In the genomic region with DNA sequence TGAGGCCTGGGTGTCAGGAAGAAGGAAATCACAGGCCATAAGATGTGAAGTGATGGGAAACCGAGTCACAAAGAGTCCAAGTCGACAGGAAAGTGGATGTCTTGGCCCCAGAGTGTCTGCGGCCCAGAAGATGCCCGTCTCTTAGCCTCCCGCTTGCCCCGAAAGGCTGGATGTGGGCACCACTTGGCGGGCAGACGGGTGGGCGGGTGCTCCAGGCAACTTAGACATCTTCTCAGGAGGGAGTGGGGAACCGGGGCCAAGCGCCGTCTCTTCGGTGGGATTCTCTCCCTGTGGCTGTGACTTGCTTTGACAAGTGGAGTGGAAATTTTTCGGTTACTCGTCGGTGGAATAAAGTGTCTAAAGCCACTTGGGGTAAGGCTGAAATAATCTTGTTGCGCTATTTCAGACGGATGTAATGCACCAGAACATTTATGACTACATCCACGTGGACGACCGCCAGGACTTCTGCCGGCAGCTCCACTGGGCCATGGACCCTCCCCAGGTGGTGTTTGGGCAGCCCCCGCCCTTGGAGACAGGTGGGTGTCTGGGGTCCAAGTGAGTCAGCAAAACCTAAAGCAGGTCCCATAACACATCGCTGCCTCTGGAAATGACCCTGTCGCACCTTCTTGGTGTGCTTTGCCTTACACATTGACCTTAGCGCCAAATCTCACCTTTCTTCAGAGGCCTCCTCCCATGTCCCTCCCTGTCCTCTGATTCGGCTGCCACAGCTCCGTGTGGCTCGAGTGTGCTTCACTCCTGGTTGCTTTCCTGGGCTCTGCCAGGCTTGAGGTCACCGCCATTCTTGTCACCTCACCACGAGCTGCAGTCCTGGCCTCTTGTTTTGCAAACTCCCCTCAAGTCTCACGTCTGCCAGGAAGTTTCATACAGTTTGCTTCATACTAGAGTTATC, we compare ENCODE assay signal across 17 cellular contexts. TPM values are rescaled to one million over a fixed set of nuclear protein-coding genes. Genes with fewer than 3 reads are reported as not detected.
A peak's percentile ranks its signal among the peaks of the same experiment; 100 is the strongest.
DNase-seq lines count a peak whose midpoint lies in the region; ATAC-seq and TF ChIP-seq lines count a peak whose summit lies in the region.
"Had no signal": no experiment of that assay in that cellular context is flagged by ENCODE, and none has a peak within 500 bp of the region (broad histone marks: within the 10 kb centered on the region; RNA-seq: fewer than 3 reads in every experiment).

No MANE protein-coding gene starts in this region.

- intact Hi-C loops in left cardiac atrium (cut with DNase I) (no loop called here), left ventricle myocardium superior (cut with micrococcal nuclease) (no loop called here), aorta (cut with DNase I) (no loop called here)

- H3K36me3 ChIP-seq in Peyer's patch (no peaks in the 10 kb centered on the region), aorta (ENCODE audit: control insufficient read depth in 1 of 2, insufficient read depth in 2 of 2, low read length in 1 of 2) (no peaks in the 10 kb centered on the region)
- H3K36me3 ChIP-seq: esophagus squamous epithelium, tibial nerve, WERI-Rb-1 had no signal

- H3K27ac ChIP-seq in Peyer's patch (no peak overlapping the region), aorta (ENCODE audit: low read depth in 1 of 2, low read length in 2 of 2) (no peak overlapping the region)
- H3K27ac ChIP-seq: esophagus squamous epithelium, tibial nerve, WERI-Rb-1 had no signal

- 83 to 85% methylated on average over 32 of the region's 32 CpGs for WGBS in aorta, 2 donors

- TF ChIP-seq CTCF in Peyer's patch (IDR thresholded peaks at IDR 0.05) = no peak

- no peak overlapping the region for H3K4me3 ChIP-seq in Peyer's patch
- no peak overlapping the region for H3K4me3 ChIP-seq in aorta (ENCODE audit: low read length in 2 of 2)
- H3K4me3 ChIP-seq: esophagus squamous epithelium, tibial nerve had no signal

- H3K9me3 ChIP-seq in Peyer's patch = no peaks in the 10 kb centered on the region
- no peaks in the 10 kb centered on the region for H3K9me3 ChIP-seq in aorta (ENCODE audit: control insufficient read depth, low read length)
- H3K9me3 ChIP-seq: esophagus squamous epithelium, tibial nerve had no signal

- H3K27me3 ChIP-seq in Peyer's patch (no peaks in the 10 kb centered on the region), aorta (ENCODE audit: control insufficient read depth in 1 of 2, insufficient read depth in 2 of 2, low read length in 1 of 2) (no peaks in the 10 kb centered on the region)
- H3K27me3 ChIP-seq: esophagus squamous epithelium had no signal

- no peak for ATAC-seq in left cardiac atrium
- no peak for ATAC-seq in left ventricle myocardium superior
- no peak for ATAC-seq in aorta (ENCODE audit: low FRiP score)
- ATAC-seq in HG03108 (IDR thresholded peaks at IDR 0.05; ENCODE audit: unreplicated experiment) = no peak
- ATAC-seq in HG03342 (IDR thresholded peaks at IDR 0.05; ENCODE audit: unreplicated experiment) = no peak
- ATAC-seq: natural killer cell treated with Interleukin-12 subunit alpha and Interleukin-12 subunit beta and Interleukin-15 and Interleukin-18, amount 100 ng/mL, for 72 hours had no signal

- H3K4me1 ChIP-seq in Peyer's patch = no peaks in the 10 kb centered on the region
- H3K4me1 ChIP-seq in aorta (ENCODE audit: control insufficient read depth in 1 of 2, insufficient read depth in 2 of 2, low read length in 2 of 2) = no peaks in the 10 kb centered on the region
- H3K4me1 ChIP-seq: esophagus squamous epithelium, tibial nerve had no signal

- DNase-seq in left cardiac atrium = peak; percentile 16
- DNase-seq in left ventricle myocardium superior = no peak
- DNase-seq in Peyer's patch = peak in 2 of 3 donors; percentile 33 to 42
- peak; percentile 36 for DNase-seq in islet precursor cell
- DNase-seq in aorta = peak; percentile 35 to 53
- no peak for DNase-seq in NCI-H2227 treated with DMSO at 0.1 percent for 48 hours (lab: John Stamatoyannopoulos, UW)
- DNase-seq: activated CD8-positive, alpha-beta memory T cell treated with anti-CD3 and anti-CD28 coated beads, Interleukin-2, amount 50 U/mL, for 48 hours; activated naive CD8-positive, alpha-beta T cell treated with anti-CD3 and anti-CD28 coated beads, Interleukin-2, amount 10 ng/mL, durations not matched to agents 7 days and 5 days; Calu3; esophagus squamous epithelium; NCI-H1105; NCI-H69; WERI-Rb-1 had no signal

- no peak for TF ChIP-seq POLR2A in Peyer's patch (IDR thresholded peaks at IDR 0.05)

RNA-seq across cellular contexts. Expression of a gene that starts 20.4 kb away (rescaled TPM):
- total RNA-seq in left cardiac atrium (10 to 100 TPM; 41.4 to 42.3 TPM), left ventricle myocardium superior (49.1 TPM), Peyer's patch (100 to 1,000 TPM in 3 of 4 donors, 10 to 100 TPM in 1; 74.3 to 201 (median 141) TPM), aorta (10 to 100 TPM; 54.6 to 65.2 TPM)
- 10 to 100 TPM; 31.3 to 88.9 TPM for polyA plus RNA-seq in aorta

Comparison
In these comparisons a context has a peak if more than half of its experiments do, and no peak if none do; other contexts are left out.
1. DNase-seq: peak in left cardiac atrium (single experiment), Peyer's patch (2 of 3), islet precursor cell (single experiment) and aorta (2 of 2); none in left ventricle myocardium superior (single experiment) and NCI-H2227 treated with DMSO at 0.1 percent for 48 hours (single experiment).